ENCODE assay signal across 29 cellular contexts in genomic region chr15:88490036-88490435, GRCh38.
"Had no signal": no experiment of that assay in that cellular context is flagged by ENCODE, and none has a peak within 500 bp of the region (broad histone marks: within the 10 kb centered on the region; RNA-seq: fewer than 3 reads in every experiment).

No MANE protein-coding gene starts in this region.

- ATAC-seq: activated CD4-positive, CD25-positive, alpha-beta regulatory T cell treated with anti-CD3 and anti-CD28 coated beads, Interleukin-2, amount 50 U/mL, for 24 hours; activated CD8-positive, alpha-beta memory T cell treated with anti-CD3 and anti-CD28 coated beads, Interleukin-2, amount 10 ng/mL, durations not matched to agents 7 days and 5 days; activated CD8-positive, alpha-beta T cell treated with anti-CD3 and anti-CD28 coated beads, Interleukin-2, amount 10 ng/mL, durations not matched to agents 7 days and 5 days; activated naive CD4-positive, alpha-beta T cell treated with anti-CD3 and anti-CD28 coated beads, Interleukin-2, amount 50 U/mL, for 72 hours; activated T-cell treated with anti-CD3 and anti-CD28 coated beads, Interleukin-2, amount 50 U/mL, for 72 hours; foreskin keratinocyte; gastrocnemius medialis; heart left ventricle had no signal

- H3K9me3 ChIP-seq: ascending aorta, esophagus muscularis mucosa, gastrocnemius medialis, heart left ventricle had no signal

- H3K27ac Mint-ChIP-seq: activated B cell treated with CpG ODN at 0.5 μM for 24 hours; activated CD4-positive, alpha-beta memory T cell treated with anti-CD3 and anti-CD28 coated beads for 36 hours; activated CD8-positive, alpha-beta memory T cell treated with anti-CD3 and anti-CD28 coated beads, Interleukin-2, amount 10 ng/mL, durations not matched to agents 7 days and 5 days; activated CD8-positive, alpha-beta T cell treated with anti-CD3 and anti-CD28 coated beads, Interleukin-2, amount 10 ng/mL, durations not matched to agents 7 days and 5 days; activated naive CD4-positive, alpha-beta T cell treated with anti-CD3 and anti-CD28 coated beads, Interleukin-2, amount 10 ng/mL, durations not matched to agents 7 days and 5 days; activated naive CD8-positive, alpha-beta T cell treated with anti-CD3 and anti-CD28 coated beads, Interleukin-2, amount 10 ng/mL, durations not matched to agents 7 days and 5 days; activated T-cell treated with anti-CD3 and anti-CD28 coated beads, Interleukin-2, amount 50 U/mL, for 72 hours; dendritic cell treated with granulocyte-macrophage colony-stimulating factor and Interleukin-4, amounts not matched to agents 40 ng/mL and 50 ng/mL, for 4 days; endodermal cell had no signal

- H3K27me3 ChIP-seq: ascending aorta, dorsolateral prefrontal cortex, esophagus muscularis mucosa, foreskin keratinocyte, gastrocnemius medialis, heart left ventricle had no signal

- H3K27ac ChIP-seq: ascending aorta, coronary artery, dorsolateral prefrontal cortex, esophagus muscularis mucosa, foreskin keratinocyte, gastrocnemius medialis, heart left ventricle had no signal

- DNase-seq: activated B cell treated with CpG ODN at 0.5 μM for 24 hours; activated CD4-positive, alpha-beta memory T cell treated with anti-CD3 and anti-CD28 coated beads for 36 hours; activated CD4-positive, alpha-beta T cell treated with anti-CD3 and anti-CD28 coated beads for 48 hours; activated CD8-positive, alpha-beta memory T cell treated with anti-CD3 and anti-CD28 coated beads, Interleukin-2, amount 10 ng/mL, durations not matched to agents 7 days and 5 days; activated CD8-positive, alpha-beta memory T cell treated with anti-CD3 and anti-CD28 coated beads, Interleukin-2, amount 50 U/mL, for 4 hours; activated CD8-positive, alpha-beta T cell treated with anti-CD3 and anti-CD28 coated beads, Interleukin-2, amount 10 ng/mL, durations not matched to agents 7 days and 5 days; activated gamma-delta T cell; activated naive CD4-positive, alpha-beta T cell; activated naive CD4-positive, alpha-beta T cell treated with anti-CD3 and anti-CD28 coated beads, Interleukin-2, amount 10 ng/mL, durations not matched to agents 7 days and 5 days; activated naive CD8-positive, alpha-beta T cell treated with anti-CD3 and anti-CD28 coated beads, Interleukin-2, amount 10 ng/mL, durations not matched to agents 7 days and 5 days; activated T-cell treated with anti-CD3 and anti-CD28 coated beads, Interleukin-2, amount 50 U/mL, for 1 hour; activated T-cell treated with anti-CD3 and anti-CD28 coated beads, Interleukin-2, amount 50 U/mL, for 72 hours; dorsolateral prefrontal cortex; effector memory CD4-positive, alpha-beta T cell; foreskin keratinocyte; gastrocnemius medialis; glutamatergic neuron; heart left ventricle; T-helper 2 cell; WERI-Rb-1 had no signal

- H3K4me1 Mint-ChIP-seq: activated B cell treated with CpG ODN at 0.5 μM for 24 hours; activated CD8-positive, alpha-beta memory T cell treated with anti-CD3 and anti-CD28 coated beads, Interleukin-2, amount 10 ng/mL, durations not matched to agents 7 days and 5 days; activated naive CD4-positive, alpha-beta T cell treated with anti-CD3 and anti-CD28 coated beads, Interleukin-2, amount 10 ng/mL, durations not matched to agents 7 days and 5 days; activated naive CD8-positive, alpha-beta T cell treated with anti-CD3 and anti-CD28 coated beads, Interleukin-2, amount 10 ng/mL, durations not matched to agents 7 days and 5 days had no signal

- H3K4me3 Mint-ChIP-seq: activated B cell treated with CpG ODN at 0.5 μM for 24 hours; activated CD4-positive, alpha-beta memory T cell treated with anti-CD3 and anti-CD28 coated beads for 36 hours; activated CD8-positive, alpha-beta memory T cell treated with anti-CD3 and anti-CD28 coated beads, Interleukin-2, amount 10 ng/mL, durations not matched to agents 7 days and 5 days; activated CD8-positive, alpha-beta T cell treated with anti-CD3 and anti-CD28 coated beads, Interleukin-2, amount 10 ng/mL, durations not matched to agents 7 days and 5 days; activated naive CD4-positive, alpha-beta T cell treated with anti-CD3 and anti-CD28 coated beads, Interleukin-2, amount 10 ng/mL, durations not matched to agents 7 days and 5 days; activated naive CD8-positive, alpha-beta T cell treated with anti-CD3 and anti-CD28 coated beads, Interleukin-2, amount 10 ng/mL, durations not matched to agents 7 days and 5 days; activated T-cell treated with anti-CD3 and anti-CD28 coated beads, Interleukin-2, amount 50 U/mL, for 72 hours; brain; central memory CD8-positive, alpha-beta T cell; dendritic cell treated with granulocyte-macrophage colony-stimulating factor and Interleukin-4, amounts not matched to agents 40 ng/mL and 50 ng/mL, for 4 days; endodermal cell had no signal

- H3K4me1 ChIP-seq: ascending aorta, esophagus muscularis mucosa, foreskin keratinocyte, heart left ventricle had no signal

- H3K36me3 ChIP-seq: ascending aorta, gastrocnemius medialis, WERI-Rb-1 had no signal

- H3K4me3 ChIP-seq: ascending aorta, coronary artery, dorsolateral prefrontal cortex, esophagus muscularis mucosa, gastrocnemius medialis, heart left ventricle had no signal

- H3K36me3 Mint-ChIP-seq: activated CD8-positive, alpha-beta memory T cell treated with anti-CD3 and anti-CD28 coated beads, Interleukin-2, amount 10 ng/mL, durations not matched to agents 7 days and 5 days; activated naive CD4-positive, alpha-beta T cell treated with anti-CD3 and anti-CD28 coated beads, Interleukin-2, amount 10 ng/mL, durations not matched to agents 7 days and 5 days; activated naive CD4-positive, alpha-beta T cell treated with anti-CD3 and anti-CD28 coated beads, Interleukin-2, amount 50 U/mL, for 72 hours; activated naive CD8-positive, alpha-beta T cell treated with anti-CD3 and anti-CD28 coated beads, Interleukin-2, amount 10 ng/mL, durations not matched to agents 7 days and 5 days had no signal

- H3K9me3 Mint-ChIP-seq: activated B cell treated with CpG ODN at 0.5 μM for 24 hours; activated CD4-positive, alpha-beta memory T cell treated with anti-CD3 and anti-CD28 coated beads for 36 hours; activated naive CD4-positive, alpha-beta T cell treated with anti-CD3 and anti-CD28 coated beads, Interleukin-2, amount 10 ng/mL, durations not matched to agents 7 days and 5 days; activated naive CD4-positive, alpha-beta T cell treated with anti-CD3 and anti-CD28 coated beads, Interleukin-2, amount 50 U/mL, for 72 hours; activated naive CD8-positive, alpha-beta T cell treated with anti-CD3 and anti-CD28 coated beads, Interleukin-2, amount 10 ng/mL, durations not matched to agents 7 days and 5 days; activated T-cell treated with anti-CD3 and anti-CD28 coated beads, Interleukin-2, amount 50 U/mL, for 72 hours; brain; central memory CD8-positive, alpha-beta T cell; dendritic cell treated with granulocyte-macrophage colony-stimulating factor and Interleukin-4, amounts not matched to agents 40 ng/mL and 50 ng/mL, for 4 days; endodermal cell had no signal
